11 cellular contexts compared by ENCODE assay signal in the genomic region with DNA sequence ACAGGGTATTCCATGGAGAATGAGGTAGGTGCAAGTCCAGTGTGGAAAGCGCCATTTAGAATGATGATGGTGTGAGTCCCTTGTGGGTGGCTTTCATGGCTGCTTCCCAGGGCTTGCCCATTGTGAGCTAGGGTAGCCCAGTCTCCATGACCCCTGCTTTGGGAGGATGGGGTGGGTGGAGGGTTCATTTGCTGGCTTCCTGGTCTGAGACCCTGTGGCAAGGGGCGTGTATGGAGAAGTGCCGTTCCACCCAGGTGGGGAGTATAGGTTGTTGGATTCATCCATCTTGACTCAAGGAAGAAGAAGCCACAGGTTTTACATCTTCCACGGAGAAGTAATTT. TPM values are rescaled to one million over a fixed set of nuclear protein-coding genes. Genes with fewer than 3 reads are reported as not detected.
A peak's percentile ranks its signal among the peaks of the same experiment; 100 is the strongest.
DNase-seq lines count a peak whose midpoint lies in the region; ATAC-seq and TF ChIP-seq lines count a peak whose summit lies in the region.
"Had no signal": no experiment of that assay in that cellular context is flagged by ENCODE, and none has a peak within 500 bp of the region (broad histone marks: within the 10 kb centered on the region; RNA-seq: fewer than 3 reads in every experiment).

No MANE protein-coding gene starts in this region.

- TF ChIP-seq POLR2A in right lobe of liver (IDR thresholded peaks at IDR 0.05), result no peak

- no peak overlapping the region for H3K9ac ChIP-seq in SK-N-MC (ENCODE audit: insufficient read length)

- 79% methylated on average over 3 of the region's 4 CpGs for WGBS in right lobe of liver (ENCODE audit: insufficient coverage, low coverage, low lambda C conversion rate, missing lambda C conversion rate)

- peaks cover 60% of the 10 kb centered on the region for H3K4me1 Mint-ChIP-seq in CD14-positive monocyte

- TF ChIP-seq CTCF in CD14-positive monocyte (IDR thresholded peaks at IDR 0.05) (no peak), right lobe of liver (IDR thresholded peaks at IDR 0.05) (no peak)

- ATAC-seq in GM21390 (IDR thresholded peaks at IDR 0.05; ENCODE audit: unreplicated experiment), result peak; percentile 9
- ATAC-seq in right lobe of liver, result peak in 2 of 4 donors; percentile 21 to 28
- ATAC-seq in HG02852 (IDR thresholded peaks at IDR 0.05; ENCODE audit: unreplicated experiment), result no peak
- no peak for ATAC-seq in GM21367 (IDR thresholded peaks at IDR 0.05; ENCODE audit: unreplicated experiment)

- no peaks in the 10 kb centered on the region for H3K36me3 ChIP-seq in SK-N-MC (ENCODE audit: insufficient read depth, low read length)
- H3K36me3 ChIP-seq in right lobe of liver, result peaks cover 0 to 6% (median 0%) of the 10 kb centered on the region in 4 donors

- peaks cover 18 to 47% of the 10 kb centered on the region in 2 donors for H3K36me3 Mint-ChIP-seq in CD14-positive monocyte

- H3K27ac ChIP-seq in SK-N-MC (peak overlapping the region; percentile 91), right lobe of liver (peak overlapping the region in 1 of 3 donors; percentile 13)

- intact Hi-C loops in CD14-positive monocyte (cut with micrococcal nuclease) (loop anchor here in 1 of 2 donors (2.0 to 10.0 kb wide), 2 partner anchors 27 to 53 kb away; a partner anchor contains a TSS), right lobe of liver (cut with DNase I) (no loop called here)

- no peaks in the 10 kb centered on the region for H3K27me3 ChIP-seq in right lobe of liver

- no peaks in the 10 kb centered on the region for H3K9me3 ChIP-seq in SK-N-MC (ENCODE audit: low read depth, low read length)
- H3K9me3 ChIP-seq in right lobe of liver, result no peaks in the 10 kb centered on the region

- no peak for DNase-seq in CD14-positive monocyte (ENCODE audit: low spot score)
- DNase-seq in SK-N-MC (ENCODE audit: low read depth, low spot score), result no peak
- DNase-seq in right lobe of liver, result peak in 1 of 3 donors; percentile 44
- no peak for DNase-seq in NCI-H524 treated with DMSO at 0.1 percent for 48 hours (lab: John Stamatoyannopoulos, UW)
- no peak for DNase-seq in DMS114 treated with DMSO at 0.1 percent for 48 hours (lab: John Stamatoyannopoulos, UW; ENCODE audit: unreplicated experiment)
- DNase-seq: activated CD4-positive, alpha-beta T cell treated with anti-CD3 and anti-CD28 coated beads, Interleukin-2, amount 50 U/mL, for 1 hour; H9; NCI-H2227 treated with DMSO at 0.1 percent for 48 hours had no signal

- H3K4me1 ChIP-seq in right lobe of liver, result no peaks in the 10 kb centered on the region

- H3K27ac Mint-ChIP-seq in CD14-positive monocyte, result peak overlapping the region; percentile 89 to 97 (median 93)
- H3K27ac Mint-ChIP-seq: H9 had no signal

- H3K9me3 Mint-ChIP-seq in CD14-positive monocyte, result peaks cover 0 to 4% (median 0%) of the 10 kb centered on the region in 7 donors
- H3K9me3 Mint-ChIP-seq: H9 had no signal

- peaks cover 0 to 3% (median 2%) of the 10 kb centered on the region in 3 donors for H3K27me3 Mint-ChIP-seq in CD14-positive monocyte (ENCODE audit: low read depth in 3 of 3)

- H3K4me3 ChIP-seq in SK-N-MC (peak overlapping the region; percentile 58), right lobe of liver (peak overlapping the region in 2 of 3 donors; percentile 12 to 33)

- H3K4me3 Mint-ChIP-seq in CD14-positive monocyte, result peak overlapping the region; percentile 92 to 96
- H3K4me3 Mint-ChIP-seq: H9 had no signal

RNA-seq across cellular contexts. Expression of a gene that starts 27.7 kb away (rescaled TPM):
- 10 to 100 TPM; 38.5 to 51.4 TPM for polyA plus RNA-seq in CD14-positive monocyte
- 10 to 100 TPM; 29.4 to 70.7 (median 37.9) TPM for total RNA-seq in right lobe of liver

RNA-seq across cellular contexts. Expression of a gene that starts 48.9 kb away (rescaled TPM):
- polyA plus RNA-seq in CD14-positive monocyte, result 100 to 1,000 TPM; 119 to 135 TPM
- total RNA-seq in right lobe of liver, result 1 to 10 TPM in 5 of 6 experiments, under 1 TPM in 1; 0.92 to 4.5 (median 2.0) TPM
